8 cellular contexts compared by ENCODE assay signal in the genomic region with DNA sequence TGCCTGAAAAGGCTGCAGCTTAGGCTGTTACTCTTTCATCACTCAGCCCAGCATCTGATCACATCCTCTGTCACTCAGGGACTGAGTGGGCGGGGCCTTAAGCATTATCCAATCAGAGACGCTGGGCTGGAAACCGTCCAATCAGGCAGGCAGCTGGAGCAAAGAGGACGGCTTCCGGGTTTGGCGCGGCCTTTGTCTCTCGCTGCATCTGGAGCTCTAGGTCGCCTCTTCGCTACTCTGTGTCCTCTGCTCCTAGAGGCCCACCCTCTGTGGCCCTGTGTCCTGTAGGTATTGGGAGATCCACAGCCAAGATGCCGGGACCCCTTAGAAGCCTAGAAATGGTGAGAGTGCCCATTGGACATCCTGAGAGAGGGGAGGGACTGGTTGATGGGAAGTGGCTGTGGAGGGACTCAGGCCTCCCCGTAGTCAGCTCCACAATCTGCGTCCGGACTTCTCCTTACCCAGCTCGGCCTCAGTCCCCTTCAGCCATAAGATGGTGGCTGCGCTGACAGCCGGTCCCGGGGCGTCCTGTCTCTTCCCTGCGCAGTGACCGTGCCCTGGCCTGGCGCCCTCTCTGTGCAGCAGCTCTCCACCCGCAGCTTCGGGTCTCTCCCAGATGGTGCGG. TPM values are rescaled to one million over a fixed set of nuclear protein-coding genes. Genes with fewer than 3 reads are reported as not detected.
DNase-seq lines count a peak whose midpoint lies in the region; ATAC-seq and TF ChIP-seq lines count a peak whose summit lies in the region.

A gene (plus strand): TSS at position 195 of the 625 bp plus-strand sequence. CDS start 117 bp downstream, at position 312.

- intact Hi-C loops in sciatic nerve (cut with DNase I), result no loop called here

- H3K36me3 Mint-ChIP-seq in brain, result peaks cover 52% of the 10 kb centered on the region

- peak; percentile 94 for DNase-seq in AG10803 (ENCODE audit: low read depth)
- DNase-seq in HS-27A (ENCODE audit: low read depth), result peak; percentile 23
- peak; percentile 87 for DNase-seq in T1000 (lab: John Stamatoyannopoulos, UW)
- DNase-seq in sciatic nerve (ENCODE audit: low spot score), result peak; percentile 98
- no peak for DNase-seq in LoVo (ENCODE audit: low spot score)

- H3K9me3 Mint-ChIP-seq in brain, result peaks cover 18 to 45% (median 28%) of the 10 kb centered on the region in 5 experiments

- H3K4me3 ChIP-seq in AG10803 (ENCODE audit: low read length), result peak within 1 kb of the TSS; percentile 94
- peak within 1 kb of the TSS; percentile 88 for H3K4me3 ChIP-seq in iPS-11a (ENCODE audit: low read depth, low read length)

- peak within 1 kb of the TSS; percentile 99 to 100 (median 100) for H3K4me3 Mint-ChIP-seq in brain

- ATAC-seq in GM19397 (IDR thresholded peaks at IDR 0.05; ENCODE audit: unreplicated experiment) (peak; percentile 94), sciatic nerve (peak; percentile 99)

- peaks cover 8% of the 10 kb centered on the region for H3K27me3 Mint-ChIP-seq in brain

- H3K4me1 Mint-ChIP-seq in brain, result peaks cover 24% of the 10 kb centered on the region

- peak within 1 kb of the TSS; percentile 90 to 99 (median 98) for H3K27ac Mint-ChIP-seq in brain

- TF ChIP-seq CTCF in AG10803 (conservative IDR thresholded peaks at IDR 0.05; ENCODE audit: low read length) (no peak), brain (conservative IDR thresholded peaks at IDR 0.05) (no peak)

RNA-seq across cellular contexts. Expression of the gene that starts here (rescaled TPM):
- polyA plus RNA-seq in brain (ENCODE audit: insufficient read depth, low read depth, low replicate concordance), result 4.0 TPM
- total RNA-seq in sciatic nerve, result 5.1 TPM
